22 cellular contexts compared by ENCODE assay signal in the genomic region with DNA sequence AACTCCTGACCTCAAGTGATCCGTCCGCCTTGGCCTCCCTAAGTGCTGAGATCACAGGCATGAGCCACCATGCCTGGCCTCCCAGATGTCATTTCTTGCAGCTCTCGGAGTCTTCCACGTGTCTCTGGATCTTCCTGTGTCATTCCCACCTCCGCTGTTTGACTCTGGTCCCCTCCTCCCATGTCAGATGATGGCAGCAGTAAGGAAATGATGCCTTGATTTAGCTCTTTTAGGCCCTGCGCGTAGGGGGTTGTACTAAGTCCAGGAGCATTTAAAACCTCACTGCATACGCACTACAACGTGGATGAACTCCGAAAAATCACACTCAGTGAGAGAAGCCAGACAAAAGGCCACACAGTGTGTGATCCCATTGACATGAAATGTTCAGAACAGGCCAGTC.
DNase-seq lines count a peak whose midpoint lies in the region; ATAC-seq, FAIRE-seq and TF ChIP-seq lines count a peak whose summit lies in the region.
"Had no signal": no experiment of that assay in that cellular context is flagged by ENCODE, and none has a peak within 500 bp of the region (broad histone marks: within the 10 kb centered on the region; RNA-seq: fewer than 3 reads in every experiment).

No MANE protein-coding gene starts in this region.

- DNase-seq in GM12891 (ENCODE audit: insufficient read length, low spot score), result no peak
- peak in 35 of 61 donors; percentile 8 to 90 (median 51) for DNase-seq in caudate nucleus (lab: John Stamatoyannopoulos, UW)
- no peak for DNase-seq in memory B cell (ENCODE audit: low spot score in 2 of 2)
- DNase-seq in sigmoid colon, result peak; percentile 35
- no peak for DNase-seq in SIG-M5 treated with dmso at 0.1 percent for 504 hours (lab: John Stamatoyannopoulos, UW; ENCODE audit: unreplicated experiment)
- no peak for DNase-seq in SK-N-SH
- DNase-seq in stimulated activated naive CD4-positive, alpha-beta T cell treated with Interleukin-2 at 50 U/mL for 16 hours (lab: John Stamatoyannopoulos, UW), result no peak
- DNase-seq in RWPE1 (ENCODE audit: low spot score), result no peak
- DNase-seq: ACHN; AML-193; COR-L47; DMS153; EL; H9; MV-4-11; NCI-H1417; NCI-H2029; NCI-H2171; NCI-H446 treated with DMSO at 0.1 percent for 48 hours; NK-92 treated with Interleukin-12 subunit alpha and Interleukin-12 subunit beta, amount 100 ng/mL, for 24 hours; SIG-M5 had no signal

- TF ChIP-seq RAD21 in SK-N-SH (IDR thresholded peaks at IDR 0.05; ENCODE audit: low read length), result no peak

- CTCF ChIA-PET in SK-N-SH (lab: Yijun Ruan, JAX), result interaction anchor here (3.7 kb wide), 1 partner anchor 10 kb away, joined by 20 read pairs; no protein-coding TSS in a partner anchor
- CTCF ChIA-PET in RWPE1 (lab: Yijun Ruan, JAX), result no interaction called here

- H3K27ac ChIP-seq in caudate nucleus (ENCODE audit: low read depth, low read length) (no peak overlapping the region), sigmoid colon (no peak overlapping the region), SK-N-SH (ENCODE audit: low read depth in 2 of 2, low read length in 1 of 2) (no peak overlapping the region), RWPE1 (no peak overlapping the region)
- H3K27ac ChIP-seq: HL-60 had no signal

- no peak overlapping the region for H2AFZ ChIP-seq in SK-N-SH (ENCODE audit: low read depth)

- WGBS in sigmoid colon, 2 donors, result 94 to 96% methylated on average over 10 of the region's 10 CpGs
- 86% methylated on average over 10 of the region's 10 CpGs for WGBS in SK-N-SH (ENCODE audit: low lambda C conversion rate)

- peak overlapping the region; percentile 78 for H3K27ac Mint-ChIP-seq in memory B cell
- H3K27ac Mint-ChIP-seq: H9 had no signal

- intact Hi-C loops in sigmoid colon (cut with DNase I), result no loop called here

- TF ChIP-seq POLR2A in GM12891 (IDR thresholded peaks at IDR 0.05; ENCODE audit: low read depth, low read length), result no peak
- TF ChIP-seq POLR2A in sigmoid colon (IDR thresholded peaks at IDR 0.05), result no peak

- no peaks in the 10 kb centered on the region for H3K27me3 Mint-ChIP-seq in memory B cell

- peaks cover 0 to 7% (median 3%) of the 10 kb centered on the region in 4 donors for H3K4me1 ChIP-seq in sigmoid colon
- H3K4me1 ChIP-seq in SK-N-SH (ENCODE audit: control insufficient read depth in 1 of 2, insufficient read depth in 2 of 2, low read depth in 1 of 2, low read length in 1 of 2), result no peaks in the 10 kb centered on the region

- H3K79me2 ChIP-seq in SK-N-SH (ENCODE audit: insufficient read depth), result no peaks in the 10 kb centered on the region

- FAIRE-seq in GM12891 (lab: Jason Lieb, UNC), result peak; percentile 52

- POLR2A ChIA-PET in SK-N-SH (lab: Yijun Ruan, JAX), result no interaction called here
- POLR2A ChIA-PET in RWPE1 (lab: Yijun Ruan, JAX; ENCODE audit: low non-redundant PET), result no interaction called here

- H4K20me1 ChIP-seq in SK-N-SH (ENCODE audit: insufficient read depth), result no peaks in the 10 kb centered on the region

- H3K9me3 ChIP-seq in sigmoid colon (no peaks in the 10 kb centered on the region), SK-N-SH (no peaks in the 10 kb centered on the region)

- H3K36me3 Mint-ChIP-seq in memory B cell, result peaks cover 23% of the 10 kb centered on the region

- TF ChIP-seq CTCF in sigmoid colon (IDR thresholded peaks at IDR 0.05) (no peak), SK-N-SH (IDR thresholded peaks at IDR 0.05) (no peak), RWPE1 (conservative IDR thresholded peaks at IDR 0.05; ENCODE audit: low read depth) (no peak)

- no peak overlapping the region for H3K4me3 Mint-ChIP-seq in memory B cell
- H3K4me3 Mint-ChIP-seq: H9 had no signal

- H3K4me3 ChIP-seq in sigmoid colon (no peak overlapping the region), SK-N-SH (ENCODE audit: low read depth in 2 of 2, low read length in 1 of 2) (no peak overlapping the region)

- no peak for ATAC-seq in memory B cell (ENCODE audit: low read depth)

- no peak overlapping the region for H3K9ac ChIP-seq in SK-N-SH

- H3F3A ChIP-seq in SK-N-SH (replicated peaks; ENCODE audit: insufficient read depth), result peaks cover 6% of the 10 kb centered on the region

- no peaks in the 10 kb centered on the region for H3K9me2 ChIP-seq in SK-N-SH

- peaks cover 4% of the 10 kb centered on the region for H3K9me3 Mint-ChIP-seq in memory B cell

- no peak overlapping the region for H3K4me2 ChIP-seq in SK-N-SH

- no peaks in the 10 kb centered on the region for H3K27me3 ChIP-seq in sigmoid colon
- H3K27me3 ChIP-seq in SK-N-SH (ENCODE audit: insufficient read depth), result no peaks in the 10 kb centered on the region

- TF ChIP-seq EP300 in sigmoid colon (IDR thresholded peaks at IDR 0.05) (no peak), SK-N-SH (IDR thresholded peaks at IDR 0.05; ENCODE audit: borderline replicate concordance in 1 of 2, low read depth in 1 of 2, low read length in 1 of 2) (no peak)

- peaks cover 28% of the 10 kb centered on the region for H3K4me1 Mint-ChIP-seq in memory B cell

- no peaks in the 10 kb centered on the region for H3K36me3 ChIP-seq in sigmoid colon
- H3K36me3 ChIP-seq in SK-N-SH (replicated peaks in 1 of 2; ENCODE audit: control insufficient read depth in 1 of 2, insufficient read depth in 2 of 2, low read length in 1 of 2), result no peaks in the 10 kb centered on the region

TF ChIP-seq in GM12891, 5 proteins besides CTCF, POLR2A, EP300 and RAD21:
- TF ChIP-seq POLR2AphosphoS5 (IDR thresholded peaks at IDR 0.05; ENCODE audit: low read depth, low read length), result no peak
- no peak for TF ChIP-seq PAX5 (IDR thresholded peaks at IDR 0.05; ENCODE audit: insufficient read depth, low read length, severe bottlenecking)
- TF ChIP-seq POU2F2 (IDR thresholded peaks at IDR 0.05; ENCODE audit: low read depth, low read length), result no peak
- no peak for TF ChIP-seq SPI1 (IDR thresholded peaks at IDR 0.05; ENCODE audit: low read depth, low read length)
- no peak for TF ChIP-seq TAF1 (IDR thresholded peaks at IDR 0.05; ENCODE audit: low read depth, low read length)

TF ChIP-seq in SK-N-SH, 30 proteins besides CTCF, POLR2A, EP300 and RAD21:
- TF ChIP-seq POLR2AphosphoS5 (IDR thresholded peaks at IDR 0.05; ENCODE audit: low read depth, low read length) (no peak), RFX5 (IDR thresholded peaks at IDR 0.05; ENCODE audit: low read length) (no peak)
TF ChIP-seq in SK-N-SH: peak in this region for 0.

Comparison
In these comparisons a context has a peak if more than half of its experiments do, and no peak if none do; other contexts are left out.
1. DNase-seq: peak in caudate nucleus (35 of 61) and sigmoid colon (single experiment); none in GM12891 (single experiment), memory B cell (0 of 2), SIG-M5 treated with dmso at 0.1 percent for 504 hours (single experiment), SK-N-SH (single experiment), stimulated activated naive CD4-positive, alpha-beta T cell treated with Interleukin-2 at 50 U/mL for 16 hours (single experiment) and RWPE1 (single experiment).